ENCODE assay signal across 9 cellular contexts in genomic region chr1:226657788-226658537, GRCh38.
DNase-seq lines count a peak whose midpoint lies in the region; ATAC-seq and TF ChIP-seq lines count a peak whose summit lies in the region.
"Had no signal": no experiment of that assay in that cellular context is flagged by ENCODE, and none has a peak within 500 bp of the region (broad histone marks: within the 10 kb centered on the region; RNA-seq: fewer than 3 reads in every experiment).

No MANE protein-coding gene starts in this region.

- POLR2A ChIA-PET in Caco-2 (lab: Charles Lee), result no interaction called here

- H3K79me2 ChIP-seq in KMS-11 (ENCODE audit: insufficient read depth, low read depth), result peaks cover 55% of the 10 kb centered on the region

- H3K9me3 ChIP-seq in endodermal cell (ENCODE audit: control insufficient read depth, low read length), result no peaks in the 10 kb centered on the region
- no peaks in the 10 kb centered on the region for H3K9me3 ChIP-seq in sigmoid colon
- no peaks in the 10 kb centered on the region for H3K9me3 ChIP-seq in Caco-2

- no peaks in the 10 kb centered on the region for H3K9me3 Mint-ChIP-seq in endodermal cell
- no peaks in the 10 kb centered on the region for H3K9me3 Mint-ChIP-seq in Caco-2 (ENCODE audit: unreplicated experiment)
- H3K9me3 Mint-ChIP-seq: naive B cell had no signal

- intact Hi-C loops in sigmoid colon (cut with DNase I) (loop anchor here (5.0 kb wide), 1 partner anchor 34 kb away; no protein-coding TSS in a partner anchor), Caco-2 (cut with micrococcal nuclease; ENCODE audit: unreplicated experiment) (no loop called here)

- H3K27ac Mint-ChIP-seq in endodermal cell (no peak overlapping the region), Caco-2 (ENCODE audit: unreplicated experiment) (no peak overlapping the region)

- H3K4me1 Mint-ChIP-seq in endodermal cell (peaks cover 54% of the 10 kb centered on the region), Caco-2 (ENCODE audit: low read depth, unreplicated experiment) (peaks cover 17% of the 10 kb centered on the region)

- TF ChIP-seq EP300 in sigmoid colon (IDR thresholded peaks at IDR 0.05), result no peak

- H3K9ac ChIP-seq in KMS-11 (peak overlapping the region; percentile 32; the same call in 1 of the 2 replicates), endodermal cell (ENCODE audit: extremely low read depth, low read length, poor library complexity, severe bottlenecking) (no peak overlapping the region)

- no peak overlapping the region for H2AFZ ChIP-seq in KMS-11 (ENCODE audit: low read depth)

- peak overlapping the region; percentile 77; the same call in 1 of the 2 replicates for H3K27ac ChIP-seq in KMS-11
- H3K27ac ChIP-seq in endodermal cell (ENCODE audit: low read depth, low read length), result peak overlapping the region; percentile 16
- H3K27ac ChIP-seq in sigmoid colon, result no peak overlapping the region

- BruUV-seq in Caco-2 (replicated peaks; lab: Mats Ljungman, UMichigan), result no TSS peak

- H3K36me3 Mint-ChIP-seq in endodermal cell (ENCODE audit: low read depth) (no peaks in the 10 kb centered on the region), Caco-2 (ENCODE audit: insufficient read depth, unreplicated experiment) (no peaks in the 10 kb centered on the region)
- H3K36me3 Mint-ChIP-seq: naive B cell had no signal

- H3K4me2 ChIP-seq in KMS-11, result no peak overlapping the region; the same call in 1 of the 2 replicates

- peaks cover 84% of the 10 kb centered on the region for H3K4me1 ChIP-seq in KMS-11 (ENCODE audit: low read depth, poor library complexity, severe bottlenecking)
- peaks cover 19% of the 10 kb centered on the region for H3K4me1 ChIP-seq in endodermal cell (ENCODE audit: control insufficient read depth, insufficient read depth, low read length)
- H3K4me1 ChIP-seq in sigmoid colon, result peaks cover 0 to under 1% (median 0%) of the 10 kb centered on the region in 4 donors
- H3K4me1 ChIP-seq in Caco-2, result peaks cover 31% of the 10 kb centered on the region

- H3K27me3 Mint-ChIP-seq in endodermal cell (ENCODE audit: insufficient read depth), result no peaks in the 10 kb centered on the region
- no peaks in the 10 kb centered on the region for H3K27me3 Mint-ChIP-seq in Caco-2 (ENCODE audit: insufficient read depth, unreplicated experiment)
- H3K27me3 Mint-ChIP-seq: naive B cell had no signal

- no peaks in the 10 kb centered on the region for H4K20me1 ChIP-seq in KMS-11 (ENCODE audit: insufficient read depth)

- TF ChIP-seq POLR2A in sigmoid colon (IDR thresholded peaks at IDR 0.05), result no peak

- H3K36me3 ChIP-seq in KMS-11 (ENCODE audit: insufficient read depth) (no peaks in the 10 kb centered on the region), endodermal cell (ENCODE audit: control insufficient read depth, insufficient read depth, low read length) (peaks cover 6% of the 10 kb centered on the region), sigmoid colon (no peaks in the 10 kb centered on the region), Caco-2 (ENCODE audit: control insufficient read depth, insufficient read depth, low read length) (no peaks in the 10 kb centered on the region)

- CTCF ChIA-PET in Caco-2 (lab: Charles Lee), result no interaction called here

- DNase-seq in NCI-H446 treated with DMSO at 0.1 percent for 48 hours (lab: John Stamatoyannopoulos, UW) (peak; percentile 75), endodermal cell (no peak), sigmoid colon (peak; percentile 68), GF-D8 (lab: John Stamatoyannopoulos, UW) (no peak), Caco-2 (no peak)
- DNase-seq: naive B cell had no signal

- no peak overlapping the region for H3K4me3 ChIP-seq in KMS-11 (IDR thresholded peaks at IDR 0.05; ENCODE audit: insufficient read depth, low read depth, low read length)
- no peak overlapping the region for H3K4me3 ChIP-seq in endodermal cell (ENCODE audit: low read length)
- H3K4me3 ChIP-seq in sigmoid colon, result no peak overlapping the region
- H3K4me3 ChIP-seq in Caco-2 (ENCODE audit: low read depth, low read length), result no peak overlapping the region

- TF ChIP-seq CTCF in KMS-11 (conservative IDR thresholded peaks at IDR 0.05; ENCODE audit: low read depth, low read length) (no peak), endodermal cell (conservative IDR thresholded peaks at IDR 0.05) (no peak), sigmoid colon (IDR thresholded peaks at IDR 0.05) (no peak), Caco-2 (IDR thresholded peaks at IDR 0.05; ENCODE audit: insufficient read depth in 1 of 2, low read depth in 1 of 2, low read length in 1 of 2, severe bottlenecking in 1 of 2, unreplicated experiment in 1 of 2) (no peak)

- no peak for ATAC-seq in HG03521 (IDR thresholded peaks at IDR 0.05; ENCODE audit: unreplicated experiment)
- ATAC-seq: Panc1 had no signal

- WGBS in endodermal cell (ENCODE audit: insufficient coverage in 1 of 2, insufficient read length in 1 of 2), 2 experiments, result 68 to 89% methylated on average over 7 to 11 of the region's 11 CpGs
- 82 to 93% methylated on average over 11 of the region's 11 CpGs for WGBS in sigmoid colon, 2 donors

- no peak overlapping the region for H3K4me3 Mint-ChIP-seq in endodermal cell
- H3K4me3 Mint-ChIP-seq in Caco-2 (ENCODE audit: unreplicated experiment), result no peak overlapping the region

- H3K27me3 ChIP-seq in KMS-11 (ENCODE audit: insufficient read depth, low read depth), result no peaks in the 10 kb centered on the region
- no peaks in the 10 kb centered on the region for H3K27me3 ChIP-seq in endodermal cell (ENCODE audit: control insufficient read depth, insufficient read depth, low read length, poor library complexity, severe bottlenecking)
- no peaks in the 10 kb centered on the region for H3K27me3 ChIP-seq in sigmoid colon
- H3K27me3 ChIP-seq in Caco-2 (replicated peaks; ENCODE audit: control insufficient read depth, insufficient read depth, low read length), result no peaks in the 10 kb centered on the region

Comparison
In these comparisons a context has a peak if more than half of its experiments do, and no peak if none do; other contexts are left out.
1. H3K27ac ChIP-seq: peak in KMS-11 (single experiment) and endodermal cell (single experiment); none in sigmoid colon (0 of 4).
2. DNase-seq: peak in NCI-H446 treated with DMSO at 0.1 percent for 48 hours (single experiment) and sigmoid colon (single experiment); none in endodermal cell (single experiment), GF-D8 (single experiment) and Caco-2 (0 of 2).